8 cellular contexts compared by ENCODE assay signal in genomic region chr11:3165152-3165705, GRCh38.
DNase-seq lines count a peak whose midpoint lies in the region; TF ChIP-seq lines count a peak whose summit lies in the region.

OSBPL5 (minus strand) TSS chr11:3165310; CDS start chr11:3129148, 36,162 bp downstream.

- H3K36me3 ChIP-seq in KMS-11 (ENCODE audit: insufficient read depth) (no peaks in the 10 kb centered on the region), WERI-Rb-1 (no peaks in the 10 kb centered on the region)

- no peaks in the 10 kb centered on the region for H3K79me2 ChIP-seq in KMS-11 (ENCODE audit: insufficient read depth, low read depth)

- H4K20me1 ChIP-seq in KMS-11 (ENCODE audit: insufficient read depth) = no peaks in the 10 kb centered on the region

- peak; percentile 29 to 41 for DNase-seq in AML-193 (lab: John Stamatoyannopoulos, UW)
- peak; percentile 77 for DNase-seq in WERI-Rb-1
- DNase-seq in cerebellar cortex (ENCODE audit: low spot score) = peak; percentile 50
- DNase-seq in inferior parietal cortex (ENCODE audit: extremely low spot score) = peak; percentile 69
- DNase-seq in skeletal muscle cell (ENCODE audit: low read depth) = no peak
- no peak for DNase-seq in NCI-H187 treated with DMSO at 0.1 percent for 48 hours (lab: John Stamatoyannopoulos, UW)
- no peak for DNase-seq in DMS79 (lab: John Stamatoyannopoulos, UW)

- H3K27me3 ChIP-seq in KMS-11 (ENCODE audit: insufficient read depth, low read depth) (peaks cover 34% of the 10 kb centered on the region; the same call in 1 of the 2 replicates), WERI-Rb-1 (ENCODE audit: insufficient read depth, low read depth, severe bottlenecking) (no peaks in the 10 kb centered on the region)

- TF ChIP-seq CTCF in KMS-11 (conservative IDR thresholded peaks at IDR 0.05; ENCODE audit: low read depth, low read length) = no peak
- no peak for TF ChIP-seq CTCF in WERI-Rb-1 (IDR thresholded peaks at IDR 0.05; ENCODE audit: low read depth, low read length)

- peak within 1 kb of the TSS; percentile 68 for H3K4me2 ChIP-seq in KMS-11

- H3K9ac ChIP-seq in KMS-11 = peak within 1 kb of the TSS; percentile 50; the same call in 1 of the 2 replicates

- peak within 1 kb of the TSS; percentile 85 for H2AFZ ChIP-seq in KMS-11 (ENCODE audit: low read depth)

- no peaks in the 10 kb centered on the region for H3K4me1 ChIP-seq in KMS-11 (ENCODE audit: low read depth, poor library complexity, severe bottlenecking)

- H3K27ac ChIP-seq in KMS-11 = no peak within 1 kb of the TSS
- H3K27ac ChIP-seq in WERI-Rb-1 = peak within 1 kb of the TSS; percentile 68

- no peaks in the 10 kb centered on the region for H3K9me3 ChIP-seq in WERI-Rb-1 (ENCODE audit: severe bottlenecking)

- H3K4me3 ChIP-seq in KMS-11 (IDR thresholded peaks at IDR 0.05; ENCODE audit: insufficient read depth, low read depth, low read length) (no peak within 1 kb of the TSS), WERI-Rb-1 (ENCODE audit: low read depth, low read length) (peak within 1 kb of the TSS; percentile 51), skeletal muscle cell (ENCODE audit: low read depth, low read length) (peak within 1 kb of the TSS; percentile 94)

Comparison
In these comparisons a context has a peak if more than half of its experiments do, and no peak if none do; other contexts are left out.
1. DNase-seq: peak in AML-193 (2 of 2), WERI-Rb-1 (single experiment), cerebellar cortex (single experiment) and inferior parietal cortex (single experiment); none in skeletal muscle cell (single experiment), NCI-H187 treated with DMSO at 0.1 percent for 48 hours (single experiment) and DMS79 (single experiment).